ENCODE assay signal across 8 cellular contexts in genomic region chr19:31611348-31611877, GRCh38.
"Had no signal": no experiment of that assay in that cellular context is flagged by ENCODE, and none has a peak within 500 bp of the region (broad histone marks: within the 10 kb centered on the region; RNA-seq: fewer than 3 reads in every experiment).

No MANE protein-coding gene starts in this region.

- H3K4me2 ChIP-seq: KMS-11 had no signal

- FAIRE-seq: HTR-8/SVneo had no signal

- H3K27ac ChIP-seq: KMS-11 had no signal

- ATAC-seq: HCT116 had no signal

- H3K9me3 ChIP-seq: HAP-1 had no signal

- H3K9ac ChIP-seq: KMS-11 had no signal

- H3K4me1 ChIP-seq: HAP-1 had no signal

- DNase-seq: GOT3, H7, IMR-90, KBM-7 had no signal

- H3K4me3 ChIP-seq: HAP-1 had no signal

- H3K36me3 ChIP-seq: HAP-1 had no signal
